39 cellular contexts compared by ENCODE assay signal in genomic region chr15:62133141-62133540, GRCh38. TPM values are rescaled to one million over a fixed set of nuclear protein-coding genes. Genes with fewer than 3 reads are reported as not detected.
"Had no signal": no experiment of that assay in that cellular context is flagged by ENCODE, and none has a peak within 500 bp of the region (broad histone marks: within the 10 kb centered on the region; RNA-seq: fewer than 3 reads in every experiment).

No MANE protein-coding gene starts in this region.

- DNase-seq: Karpas-422, Kasumi-1, MG63, MM.1S, MV-4-11, NCI-H1048, NCI-H1092, NCI-H1092 treated with DMSO at 0.1 percent for 48 hours, NCI-H1105, NCI-H1105 treated with DMSO at 0.1 percent for 48 hours, NCI-H1417, NCI-H1417 treated with DMSO at 0.1 percent for 48 hours, NCI-H1436, NCI-H1436 treated with DMSO at 0.1 percent for 48 hours, NCI-H146, NCI-H1694, NCI-H1694 treated with DMSO at 0.1 percent for 48 hours, NCI-H187, NCI-H187 treated with DMSO at 0.1 percent for 48 hours, NCI-H1930, NCI-H2029, NCI-H2029 treated with DMSO at 0.1 percent for 48 hours, NCI-H2081, NCI-H2081 treated with DMSO at 0.1 percent for 48 hours, NCI-H2107, NCI-H2171, NCI-H2171 treated with DMSO at 0.1 percent for 48 hours, NCI-H2227 treated with DMSO at 0.1 percent for 48 hours, NCI-H226, NCI-H345, NCI-H446, NCI-H446 treated with DMSO at 0.1 percent for 48 hours, NCI-H510A, NCI-H510A treated with DMSO at 0.1 percent for 48 hours, NCI-H524, NCI-H524 treated with DMSO at 0.1 percent for 48 hours had no signal

- H3K36me3 ChIP-seq: MG63 had no signal

- H3K4me3 ChIP-seq: MG63 had no signal

- H3K27me3 ChIP-seq: MG63 had no signal

RNA-seq across cellular contexts. Expression of gene C2CD4B, which starts 31.9 kb away (rescaled TPM):
- total RNA-seq: LHCN-M2, M059J, MCF 10A had no signal
